22 cellular contexts compared by ENCODE assay signal in genomic region chr4:133059117-133059516, GRCh38.
"Had no signal": no experiment of that assay in that cellular context is flagged by ENCODE, and none has a peak within 500 bp of the region (broad histone marks: within the 10 kb centered on the region; RNA-seq: fewer than 3 reads in every experiment).

No MANE protein-coding gene starts in this region.

- H2AFZ ChIP-seq: hepatocyte, parathyroid adenoma had no signal

- H3K4me2 ChIP-seq: hepatocyte, smooth muscle cell had no signal

- H3K9ac ChIP-seq: parathyroid adenoma had no signal

- H3K9me3 ChIP-seq: suprapubic skin, thyroid gland, vagina had no signal

- H3K4me3 ChIP-seq: heart left ventricle, hepatocyte, left lung, smooth muscle cell, suprapubic skin, thyroid gland, vagina had no signal

- FAIRE-seq: kidney had no signal

- H3K27ac ChIP-seq: heart left ventricle, hepatocyte, left lung, parathyroid adenoma, suprapubic skin, thyroid gland, vagina had no signal

- DNase-seq: cortex of kidney; effector memory CD8-positive, alpha-beta T cell; heart left ventricle; kidney; left lung; mesenchymal stem cell; midbrain; naive thymus-derived CD8-positive, alpha-beta T cell; stimulated activated CD4-positive, alpha-beta T cell treated with anti-CD3 and anti-CD28 coated beads, Interleukin-12 subunit alpha, Interleukin-12 subunit beta, amount 100 ng/mL, for 4 hours; stimulated activated CD4-positive, alpha-beta T cell treated with anti-CD3 and anti-CD28 coated beads, Interleukin-1b, Interleukin-23, amount 100 ng/mL, for 48 hours; stimulated activated CD4-positive, alpha-beta T cell treated with anti-CD3 and anti-CD28 coated beads, Interleukin-4, amount 100 ng/mL, for 1 hour; stimulated activated CD8-positive, alpha-beta memory T cell treated with anti-CD3 and anti-CD28 coated beads, Interleukin-4, amount 100 ng/mL, for 48 hours; stimulated activated naive CD4-positive, alpha-beta T cell; stimulated activated naive CD8-positive, alpha-beta T cell treated with anti-CD3 and anti-CD28 coated beads, Interleukin-15, amount 100 ng/mL, for 72 hours; thyroid gland; trophoblast cell had no signal

- H3K36me3 ChIP-seq: heart left ventricle, left lung, suprapubic skin, thyroid gland, vagina had no signal

- H3K27me3 ChIP-seq: heart left ventricle, hepatocyte, left lung, suprapubic skin, thyroid gland, vagina had no signal

- ATAC-seq: effector memory CD8-positive, alpha-beta T cell; heart left ventricle; left lung; naive thymus-derived CD8-positive, alpha-beta T cell; sciatic nerve; stimulated activated naive CD8-positive, alpha-beta T cell treated with anti-CD3 and anti-CD28 coated beads, Interleukin-15, amount 100 ng/mL, for 72 hours had no signal

- H3K4me1 ChIP-seq: heart left ventricle, left lung, parathyroid adenoma, suprapubic skin, thyroid gland, vagina had no signal

- H3K79me2 ChIP-seq: hepatocyte, parathyroid adenoma had no signal
